In the genomic region with DNA sequence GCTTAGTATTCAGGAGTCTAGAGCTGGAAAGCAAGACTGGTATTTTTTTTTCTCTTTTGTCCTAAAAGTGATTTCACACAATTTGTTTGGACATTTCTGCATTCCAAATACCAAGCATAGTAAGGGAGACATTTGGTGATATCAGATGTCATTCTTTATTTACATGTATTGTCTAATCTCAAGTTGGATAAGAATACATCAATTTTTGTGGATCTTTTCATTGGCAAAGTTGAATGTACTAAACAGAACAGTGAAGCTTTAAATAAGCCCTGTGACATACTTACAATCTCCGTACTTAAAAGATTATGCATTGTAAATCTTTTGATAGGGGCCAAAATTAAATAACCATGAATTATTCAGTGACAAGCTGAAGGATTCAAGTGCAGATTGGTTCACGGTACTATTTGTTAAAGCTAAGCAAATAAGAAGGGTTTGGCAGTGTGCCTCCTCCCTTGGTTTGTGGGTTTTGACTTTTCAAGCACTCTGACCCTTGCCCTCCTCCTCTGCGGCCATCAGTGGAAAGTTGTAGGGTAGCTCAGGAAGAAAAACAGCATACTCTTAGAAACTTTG, we compare ENCODE assay signal across 8 cellular contexts.
DNase-seq lines count a peak whose midpoint lies in the region; ATAC-seq and TF ChIP-seq lines count a peak whose summit lies in the region.
"Had no signal": no experiment of that assay in that cellular context is flagged by ENCODE, and none has a peak within 500 bp of the region (broad histone marks: within the 10 kb centered on the region; RNA-seq: fewer than 3 reads in every experiment).

No MANE protein-coding gene starts in this region.

- no peaks in the 10 kb centered on the region for H3K9me3 ChIP-seq in left ventricle myocardium inferior (replicated peaks)

- H3K4me3 ChIP-seq in LNCaP clone FGC (ENCODE audit: low read depth, low read length) (no peak overlapping the region), left ventricle myocardium inferior (no peak overlapping the region)

- H3K27me3 ChIP-seq in left ventricle myocardium inferior (ENCODE audit: low read depth): no peaks in the 10 kb centered on the region

- peak overlapping the region; percentile 53 for H3K27ac ChIP-seq in left ventricle myocardium inferior (replicated peaks)

- no peak for TF ChIP-seq CTCF in LNCaP clone FGC (IDR thresholded peaks at IDR 0.05; ENCODE audit: control insufficient read depth, extremely low read depth, insufficient read depth)
- no peak for TF ChIP-seq CTCF in left ventricle myocardium inferior (IDR thresholded peaks at IDR 0.05; ENCODE audit: borderline replicate concordance)

- H3K4me1 ChIP-seq in left ventricle myocardium inferior: peaks cover 8% of the 10 kb centered on the region

- DNase-seq in LNCaP clone FGC (ENCODE audit: low read depth) (peak; percentile 70), RPMI7951 (ENCODE audit: low read depth) (peak; percentile 6), left ventricle myocardium inferior (peak; percentile 18), stromal cell of bone marrow (ENCODE audit: low read depth) (peak; percentile 55), NCI-H526 (lab: John Stamatoyannopoulos, UW) (no peak), occipital lobe (lab: John Stamatoyannopoulos, UW) (no peak)
- DNase-seq: NCI-H187 treated with DMSO at 0.1 percent for 48 hours had no signal

- no peak for ATAC-seq in GM21367 (IDR thresholded peaks at IDR 0.05; ENCODE audit: unreplicated experiment)

- H3K36me3 ChIP-seq in left ventricle myocardium inferior: no peaks in the 10 kb centered on the region

- intact Hi-C loops in left ventricle myocardium inferior (cut with micrococcal nuclease): no loop called here

Comparison
In these comparisons a context has a peak if more than half of its experiments do, and no peak if none do; other contexts are left out.
1. DNase-seq: peak in LNCaP clone FGC (single experiment), RPMI7951 (single experiment), left ventricle myocardium inferior (single experiment) and stromal cell of bone marrow (single experiment); none in NCI-H526 (0 of 2) and occipital lobe (single experiment).